ENCODE assay signal across 1 cellular context in genomic region chr4:185219551-185220344, GRCh38.
TF ChIP-seq lines count a peak whose summit lies in the region.

No MANE protein-coding gene starts in this region.

TF ChIP-seq in K562, 482 proteins besides CTCF, POLR2A, EP300 and RAD21:
- TF ChIP-seq ZNF609 (CRISPR knock-in tag; IDR thresholded peaks at IDR 0.05; ENCODE audit: borderline replicate concordance) (no peak), THRAP3 (IDR thresholded peaks at IDR 0.05; ENCODE audit: borderline replicate concordance) (no peak), ZBTB8A (IDR thresholded peaks at IDR 0.05; ENCODE audit: partially characterized antibody) (no peak), PURB (CRISPR knock-in tag; IDR thresholded peaks at IDR 0.05; ENCODE audit: low read depth) (no peak), MTA2 (IDR thresholded peaks at IDR 0.05; ENCODE audit: low read depth) (no peak), FOXJ3 (CRISPR knock-in tag; IDR thresholded peaks at IDR 0.05) (no peak), ZNF407 (IDR thresholded peaks at IDR 0.05; ENCODE audit: low read depth) (no peak), OTX1 (CRISPR knock-in tag; IDR thresholded peaks at IDR 0.05) (no peak), SMARCB1 (IDR thresholded peaks at IDR 0.05; ENCODE audit: insufficient read length, low read depth) (no peak), ELF2 (CRISPR knock-in tag; IDR thresholded peaks at IDR 0.05) (no peak), KDM4B (IDR thresholded peaks at IDR 0.05; ENCODE audit: borderline replicate concordance in 2 of 2, low read depth in 1 of 2) (no peak)
TF ChIP-seq in K562: peak in this region for 0.
